Comparison of ENCODE assay signal across 11 cellular contexts in the genomic region with DNA sequence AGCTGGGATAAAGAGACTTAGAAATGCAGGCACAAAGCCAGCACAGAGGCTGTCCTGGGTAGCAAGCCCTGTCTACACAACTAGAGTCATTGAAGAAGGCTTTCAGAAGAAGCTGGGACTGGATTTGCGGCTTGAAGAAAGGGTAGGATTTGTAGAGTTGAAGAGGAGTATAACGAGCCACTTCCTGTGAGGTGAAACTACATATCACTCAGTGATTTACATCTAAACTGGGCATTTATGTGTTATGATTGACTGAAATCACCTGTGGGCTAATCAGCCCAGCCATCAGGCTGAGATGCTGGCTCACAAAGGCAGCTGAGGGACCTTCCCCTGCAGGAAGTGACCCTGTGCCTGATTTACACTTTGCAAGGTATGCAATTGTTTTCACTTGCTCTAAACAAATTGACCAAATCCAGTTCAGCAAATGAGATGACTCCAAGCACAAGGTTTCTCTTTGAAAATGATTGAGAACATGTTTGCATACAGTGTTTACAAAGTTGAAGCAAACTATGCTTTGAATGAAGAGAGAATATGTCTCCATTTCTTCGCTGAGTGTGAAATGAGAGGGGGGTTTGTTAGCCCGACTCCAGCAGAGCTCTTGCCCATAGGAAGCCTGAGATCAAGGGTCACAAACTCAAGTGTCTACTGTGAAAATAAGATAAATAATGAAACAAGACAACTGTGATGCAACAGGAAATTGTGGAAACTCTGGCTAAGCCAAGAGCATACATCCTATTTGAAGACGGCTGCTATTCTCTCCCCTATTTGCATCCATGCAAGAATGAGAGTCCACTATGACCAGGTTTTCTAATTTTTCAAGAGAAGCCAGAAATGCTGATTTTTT.
A peak's percentile ranks its signal among the peaks of the same experiment; 100 is the strongest.
DNase-seq lines count a peak whose midpoint lies in the region; ATAC-seq, FAIRE-seq and TF ChIP-seq lines count a peak whose summit lies in the region.
"Had no signal": no experiment of that assay in that cellular context is flagged by ENCODE, and none has a peak within 500 bp of the region (broad histone marks: within the 10 kb centered on the region; RNA-seq: fewer than 3 reads in every experiment).

No MANE protein-coding gene starts in this region.

- 34% methylated on average over 5 of the region's 5 CpGs for WGBS in GM12878 (ENCODE audit: insufficient coverage, insufficient replicate concordance, low lambda C conversion rate, missing lambda C conversion rate)
- WGBS in trophoblast cell (ENCODE audit: extremely low coverage, insufficient coverage, insufficient read length), result 100% methylated on average over 1 of the region's 5 CpGs

- no peak for TF ChIP-seq POLR2A in GM12878 (IDR thresholded peaks at IDR 0.05; ENCODE audit: low read depth, low read length)

- no peak for TF ChIP-seq CTCF in GM12878 (IDR thresholded peaks at IDR 0.05 in 2 of 3, conservative IDR thresholded peaks at IDR 0.05 in 1 of 3; ENCODE audit: control insufficient read depth in 2 of 3, extremely low read depth in 1 of 3, insufficient read depth in 1 of 3, low read depth in 3 of 3, low read length in 3 of 3)

- RAD21 ChIA-PET in GM12878 (lab: Charles Lee; ENCODE audit: unreplicated experiment), result interaction anchor here (0.8 kb wide), 1 partner anchor 13 kb away, joined by 3 read pairs; no protein-coding TSS in a partner anchor

- peaks cover 12% of the 10 kb centered on the region; the same call in 1 of the 2 replicates for H3K4me1 ChIP-seq in GM12878 (ENCODE audit: control insufficient read depth, insufficient read depth, low read length)
- peaks cover 3 to 6% of the 10 kb centered on the region in 2 experiments for H3K4me1 ChIP-seq in trophoblast cell (ENCODE audit: control insufficient read depth in 1 of 2, insufficient read depth in 2 of 2, low read length in 2 of 2)

- no peak overlapping the region for H3K27ac Mint-ChIP-seq in activated T-helper 1 cell treated with anti-CD3 and anti-CD28 coated beads, Interleukin-12 subunit alpha, Interleukin-12 subunit beta, Interleukin-2, Interleukin-4 antibody, amounts not matched to agents 30 ng/mL and 10 ng/mL and 1 ng/mL, durations not matched to agents 14 hours and 24 hours and 36 hours

- peak; percentile 79 for FAIRE-seq in GM12878 (lab: Jason Lieb, UNC)
- FAIRE-seq: colon had no signal

- SMC1A ChIA-PET in GM12878 (lab: Charles Lee; ENCODE audit: uncharacterized antibody, unreplicated experiment), result interaction anchor here (0.9 to 1.8 kb wide), 4 partner anchors 13 to 111 kb away, joined by 3 to 5 read pairs (median 4); no protein-coding TSS in a partner anchor

- no peaks in the 10 kb centered on the region for H3K36me3 ChIP-seq in GM12878 (ENCODE audit: control insufficient read depth in 2 of 2, insufficient read depth in 2 of 2, low read length in 1 of 2)
- H3K36me3 ChIP-seq in trophoblast cell (ENCODE audit: control insufficient read depth in 1 of 2, insufficient read depth in 2 of 2, low read length in 2 of 2), result no peaks in the 10 kb centered on the region

- peaks cover 7% of the 10 kb centered on the region for H3K27me3 Mint-ChIP-seq in activated T-helper 1 cell treated with anti-CD3 and anti-CD28 coated beads, Interleukin-12 subunit alpha, Interleukin-12 subunit beta, Interleukin-2, Interleukin-4 antibody, amounts not matched to agents 30 ng/mL and 10 ng/mL and 1 ng/mL, durations not matched to agents 14 hours and 24 hours and 36 hours (ENCODE audit: insufficient read depth)

- intact Hi-C loops in GM12878 (cut with micrococcal nuclease; ENCODE audit: unreplicated experiment), result no loop called here
- intact Hi-C loops in activated T-helper 1 cell treated with anti-CD3 and anti-CD28 coated beads, Interleukin-12 subunit alpha, Interleukin-12 subunit beta, Interleukin-2, Interleukin-4 antibody, amounts not matched to agents 30 ng/mL and 10 ng/mL and 1 ng/mL, durations not matched to agents 14 hours and 24 hours and 36 hours (cut with micrococcal nuclease), result no loop called here

- no peak overlapping the region for H4K12ac ChIP-seq in trophoblast cell (ENCODE audit: low read depth, low read length)

- H3K23ac ChIP-seq in trophoblast cell (ENCODE audit: low read length), result no peak overlapping the region

- no peak overlapping the region for H2AK5ac ChIP-seq in trophoblast cell (ENCODE audit: low read length)

- no peak overlapping the region for H3K18ac ChIP-seq in trophoblast cell (ENCODE audit: low read length)

- no peak overlapping the region for H4K8ac ChIP-seq in trophoblast cell (ENCODE audit: low read depth, low read length)

- no peak overlapping the region for H2BK5ac ChIP-seq in trophoblast cell (ENCODE audit: low read depth, low read length, poor library complexity)

- H3K79me2 ChIP-seq in GM12878 (ENCODE audit: control insufficient read depth, insufficient read depth, low read length) (no peaks in the 10 kb centered on the region), trophoblast cell (ENCODE audit: control insufficient read depth, insufficient read depth, low read length, poor library complexity) (no peaks in the 10 kb centered on the region)

- ATAC-seq in GM12878, result peak; percentile 51
- ATAC-seq in HG03175 (IDR thresholded peaks at IDR 0.05; ENCODE audit: unreplicated experiment), result no peak

- DNase-seq in NCI-H82 treated with DMSO at 0.1 percent for 48 hours (lab: John Stamatoyannopoulos, UW; ENCODE audit: unreplicated experiment), result peak; percentile 58
- no peak for DNase-seq in NCI-H82 (lab: John Stamatoyannopoulos, UW)
- DNase-seq in Kasumi-1 (lab: John Stamatoyannopoulos, UW), result peak; percentile 49 to 52
- DNase-seq in GM12878 (ENCODE audit: low read depth, low spot score), result no peak
- DNase-seq in trophoblast cell, result peak; percentile 15 to 28
- no peak for DNase-seq in activated T-helper 1 cell treated with anti-CD3 and anti-CD28 coated beads, Interleukin-12 subunit alpha, Interleukin-12 subunit beta, Interleukin-2, Interleukin-4 antibody, amounts not matched to agents 30 ng/mL and 10 ng/mL and 1 ng/mL, durations not matched to agents 14 hours and 24 hours and 36 hours (ENCODE audit: low spot score)
- no peak for DNase-seq in stimulated activated CD8-positive, alpha-beta memory T cell treated with anti-CD3 and anti-CD28 coated beads, Interleukin-4, amount 100 ng/mL, for 48 hours
- DNase-seq: NCI-H1092, SHP77 treated with DMSO at 0.1 percent for 48 hours had no signal

- no peak for TF ChIP-seq RAD21 in GM12878 (IDR thresholded peaks at IDR 0.05; ENCODE audit: insufficient read depth, low read depth, low read length)

- no peak for TF ChIP-seq EP300 in GM12878 (IDR thresholded peaks at IDR 0.05; ENCODE audit: borderline replicate concordance in 1 of 2, control insufficient read depth in 1 of 2, low read depth in 2 of 2, low read length in 2 of 2)

- CTCF ChIA-PET in GM12878 (lab: Yijun Ruan, JAX), result interaction anchor here (1.4 to 1.5 kb wide), 2 partner anchors 13 to 73 kb away, joined by 3 read pairs; no protein-coding TSS in a partner anchor

- H4K20me1 ChIP-seq in GM12878 (ENCODE audit: control insufficient read depth, insufficient read depth), result no peaks in the 10 kb centered on the region

- H2BK12ac ChIP-seq in trophoblast cell (ENCODE audit: low read length), result no peak overlapping the region

- H3K4me3 ChIP-seq in GM12878 (no peak overlapping the region), trophoblast cell (ENCODE audit: low read depth, low read length) (no peak overlapping the region)

- H3K27ac ChIP-seq in GM12878 (ENCODE audit: control insufficient read depth, insufficient read depth) (no peak overlapping the region), trophoblast cell (ENCODE audit: low read depth, low read length) (no peak overlapping the region)

- no peaks in the 10 kb centered on the region for H3K36me3 Mint-ChIP-seq in activated T-helper 1 cell treated with anti-CD3 and anti-CD28 coated beads, Interleukin-12 subunit alpha, Interleukin-12 subunit beta, Interleukin-2, Interleukin-4 antibody, amounts not matched to agents 30 ng/mL and 10 ng/mL and 1 ng/mL, durations not matched to agents 14 hours and 24 hours and 36 hours (ENCODE audit: low read depth)

- no peak overlapping the region for H3K14ac ChIP-seq in trophoblast cell (ENCODE audit: low read length)

- H3K79me1 ChIP-seq in trophoblast cell (ENCODE audit: low read length), result peaks cover 2% of the 10 kb centered on the region

- H3K9me3 Mint-ChIP-seq in activated T-helper 1 cell treated with anti-CD3 and anti-CD28 coated beads, Interleukin-12 subunit alpha, Interleukin-12 subunit beta, Interleukin-2, Interleukin-4 antibody, amounts not matched to agents 30 ng/mL and 10 ng/mL and 1 ng/mL, durations not matched to agents 14 hours and 24 hours and 36 hours, result no peaks in the 10 kb centered on the region

- H3K4ac ChIP-seq in trophoblast cell (ENCODE audit: low read depth, low read length), result no peak overlapping the region

- H3K4me3 Mint-ChIP-seq in activated T-helper 1 cell treated with anti-CD3 and anti-CD28 coated beads, Interleukin-12 subunit alpha, Interleukin-12 subunit beta, Interleukin-2, Interleukin-4 antibody, amounts not matched to agents 30 ng/mL and 10 ng/mL and 1 ng/mL, durations not matched to agents 14 hours and 24 hours and 36 hours, result no peak overlapping the region

- in situ Hi-C loops in GM12878 (cut with MboI), result no loop called here

- H3K4me1 Mint-ChIP-seq in activated T-helper 1 cell treated with anti-CD3 and anti-CD28 coated beads, Interleukin-12 subunit alpha, Interleukin-12 subunit beta, Interleukin-2, Interleukin-4 antibody, amounts not matched to agents 30 ng/mL and 10 ng/mL and 1 ng/mL, durations not matched to agents 14 hours and 24 hours and 36 hours (ENCODE audit: low read depth), result peaks cover 13% of the 10 kb centered on the region

- no TSS peak for BruUV-seq in GM12878 (replicated peaks; lab: Mats Ljungman, UMichigan)

- H3K4me2 ChIP-seq in GM12878 (ENCODE audit: control insufficient read depth, insufficient read depth), result peak overlapping the region; percentile 38; the same call in 1 of the 2 replicates
- H3K4me2 ChIP-seq in trophoblast cell (ENCODE audit: low read length), result no peak overlapping the region

- POLR2A ChIA-PET in GM12878 (lab: Charles Lee), result no interaction called here

- H3K27me3 ChIP-seq in GM12878 (replicated peaks in 1 of 2; ENCODE audit: control insufficient read depth in 2 of 2, insufficient read depth in 2 of 2, low read length in 1 of 2) (no peaks in the 10 kb centered on the region), trophoblast cell (ENCODE audit: insufficient read depth, low read length) (no peaks in the 10 kb centered on the region)

- H3K9ac ChIP-seq in GM12878 (ENCODE audit: control insufficient read depth, insufficient read depth, low read length) (no peak overlapping the region), trophoblast cell (ENCODE audit: low read length) (no peak overlapping the region)

- H3K9me3 ChIP-seq in GM12878 (replicated peaks; ENCODE audit: control insufficient read depth, insufficient read depth, low read length) (no peaks in the 10 kb centered on the region; the same call in 2 of the 3 replicates), trophoblast cell (ENCODE audit: insufficient read depth, low read depth, low read length) (no peaks in the 10 kb centered on the region)

- no peak overlapping the region for H2BK120ac ChIP-seq in trophoblast cell (ENCODE audit: insufficient read depth, low read length, poor library complexity)

- H2AFZ ChIP-seq in GM12878 (ENCODE audit: control insufficient read depth, low read depth, low read length), result peak overlapping the region; percentile 37
- no peak overlapping the region for H2AFZ ChIP-seq in trophoblast cell (ENCODE audit: insufficient read depth, low read length, poor library complexity)

- H4K91ac ChIP-seq in trophoblast cell (ENCODE audit: low read depth, low read length), result no peak overlapping the region

Comparison
In these comparisons a context has a peak if more than half of its experiments do, and no peak if none do; other contexts are left out.
1. DNase-seq: peak in NCI-H82 treated with DMSO at 0.1 percent for 48 hours (single experiment), Kasumi-1 (2 of 2) and trophoblast cell (2 of 2); none in NCI-H82 (single experiment), GM12878 (single experiment), activated T-helper 1 cell treated with anti-CD3 and anti-CD28 coated beads, Interleukin-12 subunit alpha, Interleukin-12 subunit beta, Interleukin-2, Interleukin-4 antibody, amounts not matched to agents 30 ng/mL and 10 ng/mL and 1 ng/mL, durations not matched to agents 14 hours and 24 hours and 36 hours (single experiment) and stimulated activated CD8-positive, alpha-beta memory T cell treated with anti-CD3 and anti-CD28 coated beads, Interleukin-4, amount 100 ng/mL, for 48 hours (single experiment).